ENCODE assay signal across 8 cellular contexts in genomic region chr9:129258124-129258822, GRCh38.
DNase-seq lines count a peak whose midpoint lies in the region; ATAC-seq, FAIRE-seq and TF ChIP-seq lines count a peak whose summit lies in the region.

No MANE protein-coding gene starts in this region.

- ATAC-seq in GM18498 (IDR thresholded peaks at IDR 0.05; ENCODE audit: unreplicated experiment) (no peak), HG03378 (IDR thresholded peaks at IDR 0.05; ENCODE audit: unreplicated experiment) (no peak)

- H3K4me3 Mint-ChIP-seq in activated CD4-positive, alpha-beta T cell treated with anti-CD3 and anti-CD28 coated beads, Interleukin-2, amount 10 ng/mL, durations not matched to agents 7 days and 5 days: peak overlapping the region; percentile 54

- TF ChIP-seq CTCF in GM06990 (IDR thresholded peaks at IDR 0.05; ENCODE audit: insufficient read depth, low read length, poor library complexity, severe bottlenecking) (no peak), kidney (IDR thresholded peaks at IDR 0.05; ENCODE audit: borderline replicate concordance, extremely low read depth, insufficient read depth) (no peak)

- POLR2A ChIA-PET in activated CD4-positive, alpha-beta T cell treated with anti-CD3 and anti-CD28 coated beads, Interleukin-2, amount 10 ng/mL, durations not matched to agents 7 days and 5 days (lab: Charles Lee): interaction anchor here (0.5 kb wide), 1 partner anchor 43 kb away, joined by 3 read pairs; no protein-coding TSS in a partner anchor

- no peak for FAIRE-seq in kidney (lab: Jason Lieb, UNC)

- no peaks in the 10 kb centered on the region for H3K9me3 Mint-ChIP-seq in activated CD4-positive, alpha-beta T cell treated with anti-CD3 and anti-CD28 coated beads, Interleukin-2, amount 10 ng/mL, durations not matched to agents 7 days and 5 days

- peaks cover 38% of the 10 kb centered on the region for H3K4me1 Mint-ChIP-seq in activated CD4-positive, alpha-beta T cell treated with anti-CD3 and anti-CD28 coated beads, Interleukin-2, amount 10 ng/mL, durations not matched to agents 7 days and 5 days

- H3K27ac Mint-ChIP-seq in activated CD4-positive, alpha-beta T cell treated with anti-CD3 and anti-CD28 coated beads, Interleukin-2, amount 10 ng/mL, durations not matched to agents 7 days and 5 days: peak overlapping the region; percentile 71

- H3K36me3 ChIP-seq in GM06990 (ENCODE audit: control insufficient read depth, insufficient read depth, low read length): no peaks in the 10 kb centered on the region
- H3K36me3 ChIP-seq in kidney (ENCODE audit: control insufficient read depth in 1 of 2, insufficient read depth in 2 of 2, low read length in 2 of 2): no peaks in the 10 kb centered on the region

- H3K27me3 Mint-ChIP-seq in activated CD4-positive, alpha-beta T cell treated with anti-CD3 and anti-CD28 coated beads, Interleukin-2, amount 10 ng/mL, durations not matched to agents 7 days and 5 days: peaks cover 49% of the 10 kb centered on the region

- H3K27me3 ChIP-seq in GM06990 (replicated peaks; ENCODE audit: control insufficient read depth, insufficient read depth, low read length): no peaks in the 10 kb centered on the region; the same call in 1 of the 2 replicates

- peaks cover 0 to 12% of the 10 kb centered on the region in 2 donors for H3K4me1 ChIP-seq in kidney (ENCODE audit: control insufficient read depth in 1 of 2, insufficient read depth in 1 of 2, low read depth in 1 of 2, low read length in 2 of 2)

- peak; percentile 78 for DNase-seq in GM06990 (ENCODE audit: extremely low read depth, insufficient read length)
- peak; percentile 76 for DNase-seq in NCI-H128 (lab: John Stamatoyannopoulos, UW; ENCODE audit: unreplicated experiment)
- DNase-seq in activated CD4-positive, alpha-beta T cell treated with anti-CD3 and anti-CD28 coated beads, Interleukin-2, amount 10 ng/mL, durations not matched to agents 7 days and 5 days: peak; percentile 91
- peak; percentile 100 for DNase-seq in cerebellum (ENCODE audit: low spot score)
- DNase-seq in kidney: peak; percentile 98
- DNase-seq in stimulated activated CD4-positive, alpha-beta T cell treated with anti-CD3 and anti-CD28 coated beads, Interleukin-15, amount 100 ng/mL, for 1 hour (ENCODE audit: low read depth in 1 of 2, low spot score in 1 of 2): peak; percentile 69 to 85

- intact Hi-C loops in kidney (cut with DNase I): no loop called here

- H3K9ac ChIP-seq in kidney (ENCODE audit: low read length in 2 of 2): no peak overlapping the region

- H3K36me3 Mint-ChIP-seq in activated CD4-positive, alpha-beta T cell treated with anti-CD3 and anti-CD28 coated beads, Interleukin-2, amount 10 ng/mL, durations not matched to agents 7 days and 5 days (ENCODE audit: low read depth): peaks cover 2% of the 10 kb centered on the region

- no peak overlapping the region for H3K27ac ChIP-seq in kidney (ENCODE audit: low read depth in 2 of 2, low read length in 2 of 2)

- H3K4me3 ChIP-seq in GM06990 (replicated peaks; ENCODE audit: low read depth, low read length) (no peak overlapping the region), kidney (ENCODE audit: low read length in 2 of 2) (peak overlapping the region; percentile 19 to 25)

- CTCF ChIA-PET in activated CD4-positive, alpha-beta T cell treated with anti-CD3 and anti-CD28 coated beads, Interleukin-2, amount 10 ng/mL, durations not matched to agents 7 days and 5 days (lab: Charles Lee): interaction anchor here (0.7 to 1.3 kb wide), 3 partner anchors 8 to 31 kb away, joined by 3 to 4 read pairs (median 3); no protein-coding TSS in a partner anchor

- H3K9me3 ChIP-seq in kidney (ENCODE audit: control insufficient read depth in 1 of 2, low read length in 2 of 2): no peaks in the 10 kb centered on the region
